In genomic region chr11:27477831-27478230, GRCh38 we compare ENCODE assay signal across 8 cellular contexts.
"Had no signal": no experiment of that assay in that cellular context is flagged by ENCODE, and none has a peak within 500 bp of the region (broad histone marks: within the 10 kb centered on the region; RNA-seq: fewer than 3 reads in every experiment).

No MANE protein-coding gene starts in this region.

- H3K9ac ChIP-seq: GM23248 had no signal

- H3K36me3 ChIP-seq: HAP-1 had no signal

- H3K27ac ChIP-seq: GM23248, HL-60 had no signal

- H2AFZ ChIP-seq: GM23248 had no signal

- DNase-seq: GM23248, GOT3, H7, HFFc6 had no signal

- H3K9me3 ChIP-seq: HAP-1 had no signal

- H3K4me3 ChIP-seq: GM23248, HAP-1 had no signal

- FAIRE-seq: HepG2 had no signal

- ATAC-seq: HCT116, HepG2 had no signal
